Comparison of ENCODE assay signal across 16 cellular contexts in the genomic region with DNA sequence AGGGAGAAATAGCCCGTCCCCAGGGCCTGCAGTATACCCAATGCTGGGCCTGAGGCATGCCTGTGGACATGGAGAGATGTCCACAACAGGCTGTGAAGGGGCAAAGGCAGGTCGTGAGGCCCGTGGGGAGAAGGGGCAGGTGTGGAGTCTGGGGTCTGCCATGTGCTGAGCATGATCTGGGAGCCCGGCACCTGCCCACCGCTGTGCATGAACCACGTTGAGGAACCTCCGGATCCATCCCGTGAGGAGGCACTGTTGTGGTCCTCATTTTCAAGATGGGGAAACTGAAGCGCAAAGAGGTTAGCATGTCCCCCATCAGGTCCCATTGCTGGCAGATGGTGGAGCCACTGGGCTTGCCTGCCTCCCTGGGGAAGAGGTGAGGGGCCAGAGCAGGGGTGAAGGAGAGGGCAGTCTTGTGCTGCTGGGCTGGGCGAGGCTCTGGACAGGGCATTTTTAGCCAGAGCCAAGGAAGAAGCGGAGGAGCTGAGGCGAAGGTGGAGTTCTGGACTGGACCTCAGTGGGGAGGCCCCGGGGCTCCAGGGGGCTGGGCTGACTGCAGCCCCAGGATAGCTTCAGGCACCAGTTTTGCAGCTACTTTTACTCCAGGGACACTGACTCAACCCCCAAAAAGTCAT. TPM values are rescaled to one million over a fixed set of nuclear protein-coding genes. Genes with fewer than 3 reads are reported as not detected.
DNase-seq lines count a peak whose midpoint lies in the region; ATAC-seq, FAIRE-seq and TF ChIP-seq lines count a peak whose summit lies in the region.
"Had no signal": no experiment of that assay in that cellular context is flagged by ENCODE, and none has a peak within 500 bp of the region (broad histone marks: within the 10 kb centered on the region; RNA-seq: fewer than 3 reads in every experiment).

No MANE protein-coding gene starts in this region.

- POLR2A ChIA-PET in A549 (lab: Yijun Ruan, JAX): no interaction called here
- POLR2A ChIA-PET in HCT116 (lab: Charles Lee): no interaction called here

- H3K9ac ChIP-seq in HCT116 (ENCODE audit: low read length): no peak overlapping the region
- H3K9ac ChIP-seq in adipocyte (ENCODE audit: low read length): peak overlapping the region; percentile 25
- no peak overlapping the region for H3K9ac ChIP-seq in neural progenitor cell

- H3F3A ChIP-seq in neural progenitor cell (ENCODE audit: low read depth): no peaks in the 10 kb centered on the region

- intact Hi-C loops in HCT116 (cut with micrococcal nuclease): no loop called here

- no peaks in the 10 kb centered on the region for H3K9me3 Mint-ChIP-seq in neural progenitor cell
- H3K9me3 Mint-ChIP-seq: CD8-positive, alpha-beta T cell; H9 had no signal

- no peak for TF ChIP-seq EP300 in A549 (IDR thresholded peaks at IDR 0.05)

- H3K36me3 ChIP-seq in HCT116 (ENCODE audit: control insufficient read depth in 1 of 2, insufficient read depth in 2 of 2, low read length in 2 of 2) (peaks cover 0 to 9% of the 10 kb centered on the region in 2 experiments; a peak in 3 of 4 replicates), adipocyte (ENCODE audit: control insufficient read depth, insufficient read depth, low read length, severe bottlenecking) (peaks cover 28% of the 10 kb centered on the region), neural progenitor cell (no peaks in the 10 kb centered on the region), MG63 (peaks cover 55% of the 10 kb centered on the region)

- H3K4me3 Mint-ChIP-seq in neural progenitor cell: no peak overlapping the region
- H3K4me3 Mint-ChIP-seq: CD8-positive, alpha-beta T cell; H9 had no signal

- no peaks in the 10 kb centered on the region for H3K9me2 ChIP-seq in HCT116 (ENCODE audit: insufficient read depth)

- no peaks in the 10 kb centered on the region for H3K79me2 ChIP-seq in HCT116 (ENCODE audit: insufficient read depth, low read length)
- no peaks in the 10 kb centered on the region for H3K79me2 ChIP-seq in neural progenitor cell (ENCODE audit: low read depth)

- TF ChIP-seq CTCF in A549 (IDR thresholded peaks at IDR 0.05): no peak
- no peak for TF ChIP-seq CTCF in HCT116 (IDR thresholded peaks at IDR 0.05 in 2 of 3, conservative IDR thresholded peaks at IDR 0.05 in 1 of 3; ENCODE audit: borderline replicate concordance in 1 of 3, insufficient read depth in 1 of 3, low read depth in 2 of 3, low read length in 2 of 3)
- no peak for TF ChIP-seq CTCF in neural progenitor cell (IDR thresholded peaks at IDR 0.05)

- no peak overlapping the region for H3K4me2 ChIP-seq in A549
- H3K4me2 ChIP-seq in HCT116 (ENCODE audit: low read length): no peak overlapping the region
- H3K4me2 ChIP-seq in neural progenitor cell: no peak overlapping the region

- H3K4me1 ChIP-seq in A549 (no peaks in the 10 kb centered on the region), HCT116 (ENCODE audit: control insufficient read depth in 1 of 2, insufficient read depth in 2 of 2, low read length in 2 of 2) (no peaks in the 10 kb centered on the region; a peak in 1 of 4 replicates), adipocyte (ENCODE audit: control insufficient read depth, insufficient read depth, low read length) (peaks cover 28% of the 10 kb centered on the region), neural progenitor cell (peaks cover 13% of the 10 kb centered on the region)

- no peak for DNase-seq in A549 (ENCODE audit: low read depth in 1 of 2, low spot score in 1 of 2)
- DNase-seq in HCT116 (ENCODE audit: low read depth, low spot score): no peak
- no peak for DNase-seq in adipocyte (ENCODE audit: low read depth)
- DNase-seq in neural progenitor cell (ENCODE audit: low spot score): no peak
- DNase-seq in MG63: no peak
- DNase-seq in Ammon's horn (ENCODE audit: low spot score): no peak
- DNase-seq in middle frontal gyrus (ENCODE audit: extremely low spot score, low spot score): no peak
- DNase-seq: CD8-positive, alpha-beta T cell; DMS79; H9; KG1; NCI-H1092; NCI-H2081 treated with DMSO at 0.1 percent for 48 hours; NCI-H510A; NCI-H82 had no signal

- H3K4me1 Mint-ChIP-seq in neural progenitor cell: peaks cover 21% of the 10 kb centered on the region

- peak overlapping the region; percentile 85 for H3K27ac Mint-ChIP-seq in neural progenitor cell
- H3K27ac Mint-ChIP-seq: CD8-positive, alpha-beta T cell had no signal

- CTCF ChIA-PET in A549 (lab: Yijun Ruan, JAX) (interaction anchor here (0.7 to 36.3 kb wide), 6 partner anchors 10 to 237 kb away, joined by 3 to 821 read pairs (median 4); partner anchors contain the start of gene TOR2A), HCT116 (lab: Charles Lee) (no interaction called here)

- ATAC-seq in A549: 0 out of 6 replicates have a peak, but pooled peaks have one; percentile 3 to 5
- ATAC-seq in HCT116: no peak
- ATAC-seq: CD8-positive, alpha-beta T cell had no signal

- no peak for TF ChIP-seq POLR2A in A549 (IDR thresholded peaks at IDR 0.05; ENCODE audit: low read length)
- TF ChIP-seq POLR2A in HCT116 (IDR thresholded peaks at IDR 0.05; ENCODE audit: borderline replicate concordance, extremely low read depth, insufficient read depth, insufficient read length): no peak

- BruUV-seq in HCT116 (replicated peaks; lab: Mats Ljungman, UMichigan): no TSS peak

- 95% methylated on average over 13 of the region's 13 CpGs for WGBS in A549 (ENCODE audit: missing lambda C conversion rate)

- H3K27ac ChIP-seq in A549: no peak overlapping the region
- no peak overlapping the region for H3K27ac ChIP-seq in HCT116 (ENCODE audit: low read depth, low read length)
- H3K27ac ChIP-seq in neural progenitor cell: no peak overlapping the region
- H3K27ac ChIP-seq: HL-60 had no signal

- RAD21 ChIA-PET in HCT116 (lab: Charles Lee; ENCODE audit: low non-redundant PET in 1 of 2, low total read pairs in 2 of 2, uncharacterized antibody in 2 of 2, unreplicated experiment in 2 of 2): no interaction called here

- TF ChIP-seq RAD21 in A549 (conservative IDR thresholded peaks at IDR 0.05 in 1 of 2, IDR thresholded peaks at IDR 0.05 in 1 of 2) (no peak), HCT116 (IDR thresholded peaks at IDR 0.05; ENCODE audit: low read depth) (no peak)

- H3K27me3 Mint-ChIP-seq in neural progenitor cell (ENCODE audit: insufficient read depth, low read depth): peaks cover 3% of the 10 kb centered on the region

- no peaks in the 10 kb centered on the region for H4K20me1 ChIP-seq in HCT116 (ENCODE audit: insufficient read depth)
- H4K20me1 ChIP-seq in neural progenitor cell (ENCODE audit: low read depth): no peaks in the 10 kb centered on the region

- H3K4me3 ChIP-seq in A549 (no peak overlapping the region), HCT116 (replicated peaks in 1 of 2; ENCODE audit: low read depth in 1 of 2, low read length in 2 of 2) (no peak overlapping the region), adipocyte (ENCODE audit: low read length) (no peak overlapping the region), neural progenitor cell (no peak overlapping the region), MG63 (no peak overlapping the region)

- H3K9me3 ChIP-seq in A549: no peaks in the 10 kb centered on the region
- H3K9me3 ChIP-seq in HCT116 (ENCODE audit: control insufficient read depth in 1 of 2, insufficient read depth in 1 of 2, low read depth in 1 of 2, low read length in 2 of 2): no peaks in the 10 kb centered on the region
- no peaks in the 10 kb centered on the region for H3K9me3 ChIP-seq in adipocyte (ENCODE audit: control insufficient read depth, low read length)
- H3K9me3 ChIP-seq in neural progenitor cell (ENCODE audit: low read depth): no peaks in the 10 kb centered on the region
- no peaks in the 10 kb centered on the region for H3K9me3 ChIP-seq in MG63

- peaks cover 4% of the 10 kb centered on the region for H3K36me3 Mint-ChIP-seq in neural progenitor cell

- H2AFZ ChIP-seq in HCT116 (ENCODE audit: low read depth, low read length, poor library complexity, severe bottlenecking): no peak overlapping the region
- no peak overlapping the region for H2AFZ ChIP-seq in neural progenitor cell (replicated peaks)

- no peaks in the 10 kb centered on the region for H3K27me3 ChIP-seq in HCT116 (ENCODE audit: insufficient read depth, low read length)
- no peaks in the 10 kb centered on the region for H3K27me3 ChIP-seq in adipocyte (replicated peaks; ENCODE audit: control insufficient read depth, insufficient read depth, low read length)
- no peaks in the 10 kb centered on the region for H3K27me3 ChIP-seq in neural progenitor cell
- H3K27me3 ChIP-seq in MG63: no peaks in the 10 kb centered on the region

- FAIRE-seq in A549 (lab: Jason Lieb, UNC): no peak

TF ChIP-seq in A549, 52 proteins besides CTCF, POLR2A, EP300 and RAD21 (continues in another document):
- TF ChIP-seq TP53 (CRISPR knock-in tag; IDR thresholded peaks at IDR 0.05) (no peak), NPAS2 (CRISPR knock-in tag; IDR thresholded peaks at IDR 0.05; ENCODE audit: borderline replicate concordance) (no peak), SMC3 (IDR thresholded peaks at IDR 0.05) (no peak), FOSL2 (IDR thresholded peaks at IDR 0.05) (no peak), FOSL2 (CRISPR knock-in tag; IDR thresholded peaks at IDR 0.05) (no peak)

TF ChIP-seq in HCT116, 20 proteins besides CTCF, POLR2A, EP300 and RAD21:
- TF ChIP-seq SP1 (IDR thresholded peaks at IDR 0.05; ENCODE audit: low read depth) (no peak), POLR2AphosphoS5 (IDR thresholded peaks at IDR 0.05; ENCODE audit: low read depth, low read length) (0 out of 2 replicates have a peak, but pooled peaks have one; percentile 2)

RNA-seq across cellular contexts. Expression of gene LRSAM1, which starts 46.5 kb away (rescaled TPM):
- polyA plus RNA-seq in A549 (2011; rRNA removed) (5.1 and 6.4 TPM in 2 replicates), A549 (2017; fragmentation: RNase III; extraction: RNeasy Plus Mini Kit Qiagen cat#74134 plus additional on column Dnase treatment) (9.2 to 10.5 TPM (median 10.0 TPM) in 3 replicates)
- polyA plus RNA-seq in A549 (2012; cell fraction: cytosol; rRNA removed): 7.6 and 9.1 TPM in 2 replicates
- 31.8 and 46.4 TPM in 2 replicates for polyA plus RNA-seq in A549 (2012; cell fraction: nucleus; rRNA removed)
- 5.7 and 8.9 TPM in 2 replicates for polyA minus RNA-seq in A549 (2011; rRNA and poly(A)+ RNA removed)
- total RNA-seq in HCT116 (2021; ENCODE audit: unreplicated experiment) (25.9 TPM), neural progenitor cell (ENCODE audit: low replicate concordance) (6.7 and 14.2 TPM in 2 replicates)
- polyA plus RNA-seq in HCT116 (2012): 21.0 and 23.3 TPM in 2 replicates
- 8.3 and 21.6 TPM in 2 replicates for total RNA-seq in MG63 (2014; rRNA removed; shearing (Covaris generic); ENCODE audit: low replicate concordance)

RNA-seq across cellular contexts. Expression of gene RPL12, which starts 46.6 kb away (rescaled TPM):
- 1,891 and 2,198 TPM in 2 replicates for polyA plus RNA-seq in A549 (2011; rRNA removed)
- 2,114 and 2,323 TPM in 2 replicates for polyA plus RNA-seq in A549 (2012; cell fraction: cytosol; rRNA removed)
- 721 and 1,502 TPM in 2 replicates for polyA plus RNA-seq in A549 (2012; cell fraction: nucleus; rRNA removed)
- polyA plus RNA-seq in A549 (2017; fragmentation: RNase III; extraction: RNeasy Plus Mini Kit Qiagen cat#74134 plus additional on column Dnase treatment): 2,384 to 2,622 TPM (median 2,519 TPM) in 3 replicates
- polyA minus RNA-seq in A549 (2011; rRNA and poly(A)+ RNA removed): 616 and 1,237 TPM in 2 replicates
- 2,679 TPM for total RNA-seq in HCT116 (2021; ENCODE audit: unreplicated experiment)
- polyA plus RNA-seq in HCT116 (2012): 5,001 and 5,019 TPM in 2 replicates
- total RNA-seq in neural progenitor cell (ENCODE audit: low replicate concordance): 2,064 and 2,640 TPM in 2 replicates
- 2,095 and 2,469 TPM in 2 replicates for total RNA-seq in MG63 (2014; rRNA removed; shearing (Covaris generic); ENCODE audit: low replicate concordance)
